Comparison of ENCODE assay signal across 12 cellular contexts in genomic region chr16:1439699-1440074, GRCh38. TPM values are rescaled to one million over a fixed set of nuclear protein-coding genes. Genes with fewer than 3 reads are reported as not detected.
DNase-seq lines count a peak whose midpoint lies in the region; ATAC-seq, FAIRE-seq and TF ChIP-seq lines count a peak whose summit lies in the region.
"Not testable (repeated sequence)": the region's sequence is repeated elsewhere in the genome, so short reads cannot be mapped to it uniquely, and the experiment has no call there.
"Had no signal": no experiment of that assay in that cellular context is flagged by ENCODE, and none has a peak within 500 bp of the region (broad histone marks: within the 10 kb centered on the region; RNA-seq: fewer than 3 reads in every experiment).

No MANE protein-coding gene starts in this region.

- not testable (repeated sequence) for H3K9me3 Mint-ChIP-seq in dendritic cell treated with granulocyte-macrophage colony-stimulating factor and Interleukin-4, amounts not matched to agents 40 ng/mL and 50 ng/mL, for 4 days

- 67% methylated on average over 4 of the region's 4 CpGs for WGBS in GM12878 (ENCODE audit: insufficient coverage, insufficient replicate concordance, low lambda C conversion rate, missing lambda C conversion rate)

- peaks cover 93% of the 10 kb centered on the region for H3K4me1 ChIP-seq in BLaER1
- H3K4me1 ChIP-seq in GM12878 (ENCODE audit: control insufficient read depth, insufficient read depth, low read length): not testable (repeated sequence)

- SMC1A ChIA-PET in GM12878 (lab: Charles Lee; ENCODE audit: uncharacterized antibody, unreplicated experiment): not testable (repeated sequence)

- not testable (repeated sequence) for H3K27me3 Mint-ChIP-seq in dendritic cell treated with granulocyte-macrophage colony-stimulating factor and Interleukin-4, amounts not matched to agents 40 ng/mL and 50 ng/mL, for 4 days

- not testable (repeated sequence) for TF ChIP-seq EP300 in GM12878 (IDR thresholded peaks at IDR 0.05; ENCODE audit: borderline replicate concordance in 1 of 2, control insufficient read depth in 1 of 2, low read depth in 2 of 2, low read length in 2 of 2)

- not testable (repeated sequence) for H3K27me3 ChIP-seq in BLaER1; GM12878 (replicated peaks in 1 of 2; ENCODE audit: control insufficient read depth in 2 of 2, insufficient read depth in 2 of 2, low read length in 1 of 2)

- POLR2A ChIA-PET in GM12878 (lab: Charles Lee): interaction anchor here (0.6 kb wide), 1 partner anchor 252 kb away, joined by 4 read pairs; no protein-coding TSS in a partner anchor

- H3K27ac Mint-ChIP-seq in dendritic cell treated with granulocyte-macrophage colony-stimulating factor and Interleukin-4, amounts not matched to agents 40 ng/mL and 50 ng/mL, for 4 days: peak overlapping the region; percentile 32

- not testable (repeated sequence) for H4K20me1 ChIP-seq in BLaER1; GM12878 (ENCODE audit: control insufficient read depth, insufficient read depth)

- in situ Hi-C loops in GM12878 (cut with MboI): not testable (repeated sequence)

- not testable (repeated sequence) for H3K4me3 Mint-ChIP-seq in dendritic cell treated with granulocyte-macrophage colony-stimulating factor and Interleukin-4, amounts not matched to agents 40 ng/mL and 50 ng/mL, for 4 days

- not testable (repeated sequence) for ATAC-seq in GM12878

- H3K4me2 ChIP-seq in BLaER1: peak overlapping the region; percentile 51
- not testable (repeated sequence) for H3K4me2 ChIP-seq in GM12878 (ENCODE audit: control insufficient read depth, insufficient read depth)

- FAIRE-seq in GM12878 (lab: Jason Lieb, UNC): not testable (repeated sequence)

- not testable (repeated sequence) for TF ChIP-seq CTCF in GM12878 (IDR thresholded peaks at IDR 0.05 in 2 of 3, conservative IDR thresholded peaks at IDR 0.05 in 1 of 3; ENCODE audit: control insufficient read depth in 2 of 3, extremely low read depth in 1 of 3, insufficient read depth in 1 of 3, low read depth in 3 of 3, low read length in 3 of 3)

- peaks cover 75% of the 10 kb centered on the region for H3K36me3 Mint-ChIP-seq in dendritic cell treated with granulocyte-macrophage colony-stimulating factor and Interleukin-4, amounts not matched to agents 40 ng/mL and 50 ng/mL, for 4 days (ENCODE audit: low read depth)

- H3K27ac ChIP-seq in BLaER1: peak overlapping the region; percentile 67
- not testable (repeated sequence) for H3K27ac ChIP-seq in GM12878 (ENCODE audit: control insufficient read depth, insufficient read depth)

- CTCF ChIA-PET in GM12878 (lab: Yijun Ruan, JAX): interaction anchor here (0.7 kb wide), 1 partner anchor 99 kb away, joined by 3 read pairs; no protein-coding TSS in a partner anchor

- TF ChIP-seq POLR2A in GM12878 (IDR thresholded peaks at IDR 0.05; ENCODE audit: low read depth, low read length): not testable (repeated sequence)

- not testable (repeated sequence) for BruUV-seq in GM12878 (replicated peaks; lab: Mats Ljungman, UMichigan)

- H2AFZ ChIP-seq in GM12878 (ENCODE audit: control insufficient read depth, low read depth, low read length): not testable (repeated sequence)

- H3K4me1 Mint-ChIP-seq in dendritic cell treated with granulocyte-macrophage colony-stimulating factor and Interleukin-4, amounts not matched to agents 40 ng/mL and 50 ng/mL, for 4 days (ENCODE audit: low read depth): not testable (repeated sequence)

- intact Hi-C loops in GM12878 (cut with micrococcal nuclease; ENCODE audit: unreplicated experiment); dendritic cell treated with granulocyte-macrophage colony-stimulating factor and Interleukin-4, amounts not matched to agents 40 ng/mL and 50 ng/mL, for 4 days (cut with micrococcal nuclease): not testable (repeated sequence)

- not testable (repeated sequence) for H3K4me3 ChIP-seq in BLaER1, GM12878

- peaks cover 22% of the 10 kb centered on the region; the same call in 1 of the 2 replicates for H3K36me3 ChIP-seq in BLaER1
- H3K36me3 ChIP-seq in GM12878 (ENCODE audit: control insufficient read depth in 2 of 2, insufficient read depth in 2 of 2, low read length in 1 of 2): not testable (repeated sequence)

- TF ChIP-seq RAD21 in GM12878 (IDR thresholded peaks at IDR 0.05; ENCODE audit: insufficient read depth, low read depth, low read length): not testable (repeated sequence)

- not testable (repeated sequence) for H3K9ac ChIP-seq in BLaER1; GM12878 (ENCODE audit: control insufficient read depth, insufficient read depth, low read length)

- H3K9me3 ChIP-seq in BLaER1; GM12878 (replicated peaks; ENCODE audit: control insufficient read depth, insufficient read depth, low read length): not testable (repeated sequence)

- DNase-seq in ELR (ENCODE audit: low read depth) (peak; percentile 10), NCI-H2171 treated with DMSO at 0.1 percent for 48 hours (lab: John Stamatoyannopoulos, UW) (peak; percentile 41)
- DNase-seq in GM12878 (ENCODE audit: low read depth, low spot score): not testable (repeated sequence)

- RAD21 ChIA-PET in GM12878 (lab: Charles Lee; ENCODE audit: unreplicated experiment): not testable (repeated sequence)

- not testable (repeated sequence) for H3K79me2 ChIP-seq in GM12878 (ENCODE audit: control insufficient read depth, insufficient read depth, low read length)

RNA-seq across cellular contexts. Expression of gene CCDC154, which starts 4.7 kb away (rescaled TPM):
- 0.42 and 0.46 TPM in 2 replicates for total RNA-seq in GM12878 (2013; cell fraction: nucleolus; rRNA removed)
- total RNA-seq in GM12878 (2014; rRNA removed) (0.06 and 0.11 TPM in 2 replicates), GM12878 (2014; rRNA removed; fragmentation: Illumina TruSeq; extraction: Trizol) (not detected in 2 replicates), GM12878 (2021) (0.21 and 0.26 TPM in 2 replicates)
- polyA plus RNA-seq in GM12878 (2011; ENCODE audit: low read depth): not detected
- polyA plus RNA-seq in GM12878 (2011; rRNA removed) (not detected in 2 replicates), GM12878 (2014; fragmentation: Illumina TruSeq; extraction: Trizol) (not detected in 2 replicates), GM12878 (2014; fragmentation: Nextera tagmentation; extraction: Ambion mirVana) (not detected), GM12878 (2014; rRNA removed) (0.33 TPM in 1 of 2 replicates, not detected in the other), GM12878 (2016; fragmentation: Nextera tagmentation; extraction: Ambion mirVana) (under 1 TPM in 1 of 2 experiments, not detected in 1; 0.25 TPM)
- polyA plus RNA-seq in GM12878 (2011; cell fraction: cytosol; rRNA removed): not detected in 2 replicates
- polyA plus RNA-seq in GM12878 (2011; cell fraction: nucleus; rRNA removed): 0.19 and 0.37 TPM in 2 replicates
- polyA plus RNA-seq in GM12878 (2012): 0.08 and 0.37 TPM in 2 replicates
- not detected in 2 replicates for polyA minus RNA-seq in GM12878 (2011; rRNA and poly(A)+ RNA removed)
- not detected in 2 replicates for polyA minus RNA-seq in GM12878 (2011; cell fraction: cytosol; rRNA and poly(A)+ RNA removed)
- not detected in 2 replicates for polyA minus RNA-seq in GM12878 (2011; cell fraction: nucleus; rRNA and poly(A)+ RNA removed)
- total RNA-seq: Daoy, GM23248, H7 had no signal
- polyA plus RNA-seq: CD4-positive, CD25-positive, alpha-beta regulatory T cell had no signal

RNA-seq across cellular contexts. Expression of gene PERCC1, which starts 8.8 kb away (rescaled TPM):
- not detected in 2 replicates for total RNA-seq in GM12878 (2013; cell fraction: nucleolus; rRNA removed)
- total RNA-seq in GM12878 (2014; rRNA removed): not detected in 2 replicates
- total RNA-seq in GM12878 (2014; rRNA removed; fragmentation: Illumina TruSeq; extraction: Trizol): not detected in 2 replicates
- total RNA-seq in GM12878 (2021): not detected in 2 replicates
- polyA plus RNA-seq in GM12878 (2011; ENCODE audit: low read depth): not detected
- polyA plus RNA-seq in GM12878 (2011; rRNA removed): not detected in 2 replicates
- polyA plus RNA-seq in GM12878 (2011; cell fraction: cytosol; rRNA removed): not detected in 2 replicates
- polyA plus RNA-seq in GM12878 (2011; cell fraction: nucleus; rRNA removed): not detected in 2 replicates
- not detected in 2 replicates for polyA plus RNA-seq in GM12878 (2012)
- polyA plus RNA-seq in GM12878 (2014; fragmentation: Illumina TruSeq; extraction: Trizol): not detected in 2 replicates
- not detected for polyA plus RNA-seq in GM12878 (2014; fragmentation: Nextera tagmentation; extraction: Ambion mirVana)
- not detected in 2 replicates for polyA plus RNA-seq in GM12878 (2014; rRNA removed)
- not detected for polyA plus RNA-seq in GM12878 (2016; fragmentation: Nextera tagmentation; extraction: Ambion mirVana)
- polyA minus RNA-seq in GM12878 (2011; rRNA and poly(A)+ RNA removed): not detected in 2 replicates
- not detected in 2 replicates for polyA minus RNA-seq in GM12878 (2011; cell fraction: cytosol; rRNA and poly(A)+ RNA removed)
- polyA minus RNA-seq in GM12878 (2011; cell fraction: nucleus; rRNA and poly(A)+ RNA removed): not detected in 2 replicates
- total RNA-seq: A673; CD4-positive, CD25-positive, alpha-beta regulatory T cell; Daoy; GM23248; H1; H7 had no signal
- polyA plus RNA-seq: BJ; CD4-positive, CD25-positive, alpha-beta regulatory T cell; GM23248; H1 had no signal

RNA-seq across cellular contexts. Expression of gene UQCC4, which starts 19.1 kb away (rescaled TPM):
- total RNA-seq in GM12878 (2013; cell fraction: nucleolus; rRNA removed): 7.8 and 10.6 TPM in 2 replicates
- total RNA-seq in GM12878 (2014; rRNA removed) (23.8 and 29.2 TPM in 2 replicates), GM12878 (2014; rRNA removed; fragmentation: Illumina TruSeq; extraction: Trizol) (12.4 and 15.1 TPM in 2 replicates), GM12878 (2021) (21.9 and 23.7 TPM in 2 replicates)
- 12.4 TPM for polyA plus RNA-seq in GM12878 (2011; ENCODE audit: low read depth)
- polyA plus RNA-seq in GM12878 (2011; rRNA removed) (24.5 and 32.9 TPM in 2 replicates), GM12878 (2014; fragmentation: Illumina TruSeq; extraction: Trizol) (4.1 and 9.2 TPM in 2 replicates), GM12878 (2014; fragmentation: Nextera tagmentation; extraction: Ambion mirVana) (1 to 10 TPM; 1.7 to 4.7 TPM), GM12878 (2014; rRNA removed) (25.4 and 27.1 TPM in 2 replicates), GM12878 (2016; fragmentation: Nextera tagmentation; extraction: Ambion mirVana) (10 to 100 TPM; 45.3 to 56.1 TPM)
- 41.9 and 49.1 TPM in 2 replicates for polyA plus RNA-seq in GM12878 (2011; cell fraction: cytosol; rRNA removed)
- polyA plus RNA-seq in GM12878 (2011; cell fraction: nucleus; rRNA removed): 21.9 and 25.0 TPM in 2 replicates
- polyA plus RNA-seq in GM12878 (2012): 15.1 and 16.1 TPM in 2 replicates
- polyA minus RNA-seq in GM12878 (2011; rRNA and poly(A)+ RNA removed): 12.1 and 16.2 TPM in 2 replicates
- 6.8 and 7.5 TPM in 2 replicates for polyA minus RNA-seq in GM12878 (2011; cell fraction: cytosol; rRNA and poly(A)+ RNA removed)
- 6.4 and 13.4 TPM in 2 replicates for polyA minus RNA-seq in GM12878 (2011; cell fraction: nucleus; rRNA and poly(A)+ RNA removed)

RNA-seq across cellular contexts. Expression of gene UNKL, which starts 25.2 kb away (rescaled TPM):
- total RNA-seq in GM12878 (2013; cell fraction: nucleolus; rRNA removed): 59.6 and 66.8 TPM in 2 replicates
- total RNA-seq in GM12878 (2014; rRNA removed) (7.5 and 12.4 TPM in 2 replicates), GM12878 (2014; rRNA removed; fragmentation: Illumina TruSeq; extraction: Trizol) (3.5 and 5.4 TPM in 2 replicates), GM12878 (2021) (18.4 and 21.6 TPM in 2 replicates)
- polyA plus RNA-seq in GM12878 (2011; ENCODE audit: low read depth): 6.8 TPM
- polyA plus RNA-seq in GM12878 (2011; rRNA removed) (8.9 and 11.2 TPM in 2 replicates), GM12878 (2014; fragmentation: Illumina TruSeq; extraction: Trizol) (1.1 and 2.1 TPM in 2 replicates), GM12878 (2014; fragmentation: Nextera tagmentation; extraction: Ambion mirVana) (under 1 TPM; 0.40 to 0.57 TPM), GM12878 (2014; rRNA removed) (15.1 and 20.7 TPM in 2 replicates), GM12878 (2016; fragmentation: Nextera tagmentation; extraction: Ambion mirVana) (1 to 10 TPM; 8.6 to 9.6 TPM)
- 8.2 and 12.7 TPM in 2 replicates for polyA plus RNA-seq in GM12878 (2011; cell fraction: cytosol; rRNA removed)
- polyA plus RNA-seq in GM12878 (2011; cell fraction: nucleus; rRNA removed): 109 and 131 TPM in 2 replicates
- 10.9 and 18.3 TPM in 2 replicates for polyA plus RNA-seq in GM12878 (2012)
- polyA minus RNA-seq in GM12878 (2011; rRNA and poly(A)+ RNA removed): 4.3 and 6.6 TPM in 2 replicates
- polyA minus RNA-seq in GM12878 (2011; cell fraction: cytosol; rRNA and poly(A)+ RNA removed): 6.7 and 10.3 TPM in 2 replicates
- 14.6 and 20.2 TPM in 2 replicates for polyA minus RNA-seq in GM12878 (2011; cell fraction: nucleus; rRNA and poly(A)+ RNA removed)

RNA-seq across cellular contexts. Expression of gene CLCN7, which starts 35.1 kb away (rescaled TPM):
- total RNA-seq in GM12878 (2013; cell fraction: nucleolus; rRNA removed): 111 TPM in 2 replicates
- 21.3 and 27.1 TPM in 2 replicates for total RNA-seq in GM12878 (2014; rRNA removed)
- 7.7 and 7.8 TPM in 2 replicates for total RNA-seq in GM12878 (2014; rRNA removed; fragmentation: Illumina TruSeq; extraction: Trizol)
- total RNA-seq in GM12878 (2021): 56.3 and 62.5 TPM in 2 replicates
- 18.9 TPM for polyA plus RNA-seq in GM12878 (2011; ENCODE audit: low read depth)
- polyA plus RNA-seq in GM12878 (2011; rRNA removed): 5.0 and 12.8 TPM in 2 replicates
- 12.9 and 20.6 TPM in 2 replicates for polyA plus RNA-seq in GM12878 (2011; cell fraction: cytosol; rRNA removed)
- polyA plus RNA-seq in GM12878 (2011; cell fraction: nucleus; rRNA removed): 292 and 389 TPM in 2 replicates
- polyA plus RNA-seq in GM12878 (2012): 50.7 and 52.0 TPM in 2 replicates
- 2.7 and 11.6 TPM in 2 replicates for polyA plus RNA-seq in GM12878 (2014; fragmentation: Illumina TruSeq; extraction: Trizol)
- under 1 TPM; 0.04 to 0.18 TPM for polyA plus RNA-seq in GM12878 (2014; fragmentation: Nextera tagmentation; extraction: Ambion mirVana)
- 61.6 and 64.5 TPM in 2 replicates for polyA plus RNA-seq in GM12878 (2014; rRNA removed)
- 10 to 100 TPM; 36.7 to 38.0 TPM for polyA plus RNA-seq in GM12878 (2016; fragmentation: Nextera tagmentation; extraction: Ambion mirVana)
- 17.0 and 18.1 TPM in 2 replicates for polyA minus RNA-seq in GM12878 (2011; rRNA and poly(A)+ RNA removed)
- polyA minus RNA-seq in GM12878 (2011; cell fraction: cytosol; rRNA and poly(A)+ RNA removed): 5.7 and 7.2 TPM in 2 replicates
- polyA minus RNA-seq in GM12878 (2011; cell fraction: nucleus; rRNA and poly(A)+ RNA removed): 47.1 and 65.3 TPM in 2 replicates
